ENCODE assay signal across 8 cellular contexts in genomic region chr3:56702487-56703315, GRCh38. TPM values are rescaled to one million over a fixed set of nuclear protein-coding genes. Genes with fewer than 3 reads are reported as not detected.
DNase-seq lines count a peak whose midpoint lies in the region; ATAC-seq and TF ChIP-seq lines count a peak whose summit lies in the region.

No MANE protein-coding gene starts in this region.

- peak; percentile 94 to 97 for TF ChIP-seq RAD21 in liver (IDR thresholded peaks at IDR 0.05)

- WGBS in liver = 27% methylated on average over 5 of the region's 5 CpGs

- no peaks in the 10 kb centered on the region for H3K27me3 ChIP-seq in colonic mucosa
- H3K27me3 ChIP-seq in liver (ENCODE audit: control insufficient read depth in 4 of 4, insufficient read depth in 4 of 4, low read length in 3 of 4) = no peaks in the 10 kb centered on the region

- no peak overlapping the region for H3K9ac ChIP-seq in colonic mucosa (ENCODE audit: low read depth in 2 of 2, low read length in 2 of 2)
- no peak overlapping the region for H3K9ac ChIP-seq in liver (ENCODE audit: low read depth in 1 of 2, low read length in 2 of 2)

- H3K4me1 ChIP-seq in colonic mucosa = no peaks in the 10 kb centered on the region
- H3K4me1 ChIP-seq in liver (ENCODE audit: control insufficient read depth in 4 of 4, insufficient read depth in 4 of 4, low read length in 3 of 4) = no peaks in the 10 kb centered on the region

- DNase-seq in stimulated activated CD4-positive, alpha-beta T cell treated with anti-CD3 and anti-CD28 coated beads, Interleukin-12 subunit alpha, Interleukin-12 subunit beta, amount 100 ng/mL, for 48 hours (ENCODE audit: low read depth in 2 of 3, low spot score in 1 of 3) = peak in 2 of 3 donors; percentile 23 to 56
- DNase-seq in stimulated activated CD4-positive, alpha-beta T cell treated with anti-CD3 and anti-CD28 coated beads, Interleukin-12 subunit alpha, Interleukin-12 subunit beta, amount 100 ng/mL, for 4 hours = no peak
- DNase-seq in NCI-H1105 (lab: John Stamatoyannopoulos, UW) (peak; percentile 44), SW480 (ENCODE audit: low spot score) (peak; percentile 62), colonic mucosa (peak; percentile 61), superior temporal gyrus (ENCODE audit: extremely low spot score) (peak; percentile 96)

- intact Hi-C loops in colonic mucosa (cut with DNase I) = loop anchor here (2.0 to 10.0 kb wide), 3 partner anchors 98 to 392 kb away; partner anchors contain the start of gene ARHGEF3

- H3K9me3 ChIP-seq in colonic mucosa (no peaks in the 10 kb centered on the region), liver (ENCODE audit: control insufficient read depth in 4 of 4, low read length in 3 of 4) (no peaks in the 10 kb centered on the region)

- peak; percentile 79 for TF ChIP-seq CTCF in colonic mucosa (IDR thresholded peaks at IDR 0.05)
- TF ChIP-seq CTCF in liver (IDR thresholded peaks at IDR 0.05; ENCODE audit: low read depth, low read length, missing input control) = peak; percentile 93

- no peaks in the 10 kb centered on the region for H3K36me3 ChIP-seq in colonic mucosa
- H3K36me3 ChIP-seq in liver (ENCODE audit: control insufficient read depth in 4 of 4, insufficient read depth in 3 of 4, low read depth in 1 of 4, low read length in 3 of 4) = no peaks in the 10 kb centered on the region

- no peak overlapping the region for H3K4me3 ChIP-seq in colonic mucosa
- H3K4me3 ChIP-seq in liver (ENCODE audit: low read depth in 1 of 3, low read length in 3 of 3) = no peak overlapping the region

- H3K27ac ChIP-seq in colonic mucosa = no peak overlapping the region
- H3K27ac ChIP-seq in liver (ENCODE audit: low read depth in 1 of 2, low read length in 2 of 2) = no peak overlapping the region

- ATAC-seq in GM21367 (IDR thresholded peaks at IDR 0.05; ENCODE audit: unreplicated experiment) = no peak

TF ChIP-seq in liver, 16 proteins besides CTCF, POLR2A, EP300 and RAD21:
- TF ChIP-seq GABPA (IDR thresholded peaks at IDR 0.05 in 1 of 2, conservative IDR thresholded peaks at IDR 0.05 in 1 of 2) = no peak
- TF ChIP-seq JUND (IDR thresholded peaks at IDR 0.05) = no peak
- no peak for TF ChIP-seq TAF1 (conservative IDR thresholded peaks at IDR 0.05)
- no peak for TF ChIP-seq FOXA2 (IDR thresholded peaks at IDR 0.05)
- no peak for TF ChIP-seq MAX (IDR thresholded peaks at IDR 0.05)
- no peak for TF ChIP-seq YY1 (IDR thresholded peaks at IDR 0.05)
- TF ChIP-seq REST (IDR thresholded peaks at IDR 0.05) = no peak
- no peak for TF ChIP-seq ATF3 (IDR thresholded peaks at IDR 0.05)
- no peak for TF ChIP-seq RXRA (IDR thresholded peaks at IDR 0.05)
- no peak for TF ChIP-seq NR2F2 (IDR thresholded peaks at IDR 0.05)
- TF ChIP-seq SP1 (IDR thresholded peaks at IDR 0.05) = no peak

RNA-seq across cellular contexts. Expression of gene TASOR, which starts 19.6 kb away (rescaled TPM):
- 10 to 100 TPM; 38.7 to 47.9 TPM for total RNA-seq in colonic mucosa
- total RNA-seq in liver = 10 to 100 TPM; 29.3 to 51.3 TPM
- 1 to 10 TPM; 5.6 to 9.1 TPM for polyA plus RNA-seq in liver
